In genomic region chr13:44436589-44437337, GRCh38 we compare ENCODE assay signal across 8 cellular contexts.
DNase-seq lines count a peak whose midpoint lies in the region; ATAC-seq, FAIRE-seq and TF ChIP-seq lines count a peak whose summit lies in the region.

No MANE protein-coding gene starts in this region.

- TF ChIP-seq CTCF in GM13977 (IDR thresholded peaks at IDR 0.05; ENCODE audit: extremely low read depth, insufficient read depth, missing control alignments), result no peak
- no peak for TF ChIP-seq CTCF in cardiac fibroblast (IDR thresholded peaks at IDR 0.05; ENCODE audit: low read depth, low read length)
- TF ChIP-seq CTCF in GM20000 (IDR thresholded peaks at IDR 0.05; ENCODE audit: extremely low read depth, missing control alignments), result no peak

- in situ Hi-C loops in GM13977 (cut with MboI; ENCODE audit: low pct_unique_long_range_greater_than_20kb, low sequenced_read_pairs, unreplicated experiment), result loop anchor here (10.0 kb wide), 2 partner anchors 382 to 532 kb away; no protein-coding TSS in a partner anchor

- DNase-seq in GM13977 (ENCODE audit: low spot score), result peak; percentile 45
- peak; percentile 85 for DNase-seq in NCI-H2107 (lab: John Stamatoyannopoulos, UW)
- peak; percentile 91 to 97 for DNase-seq in cardiac fibroblast (ENCODE audit: low read depth in 2 of 2)
- peak; percentile 86 for DNase-seq in renal cortical epithelial cell (ENCODE audit: low read depth)
- no peak for DNase-seq in GM20000 (ENCODE audit: low spot score)

- peak; percentile 82 for FAIRE-seq in TTC549 (lab: Jason Lieb, UNC)

- H3K4me3 ChIP-seq in cardiac fibroblast (replicated peaks in 1 of 2; ENCODE audit: low read depth in 2 of 2, low read length in 2 of 2), result peak overlapping the region; percentile 63 to 68
- H3K4me3 ChIP-seq in iPS-11a (ENCODE audit: low read depth, low read length), result peak overlapping the region; percentile 92

- no peak for ATAC-seq in GM21717 (IDR thresholded peaks at IDR 0.05; ENCODE audit: unreplicated experiment)
